Comparison of ENCODE assay signal across 9 cellular contexts in the genomic region with DNA sequence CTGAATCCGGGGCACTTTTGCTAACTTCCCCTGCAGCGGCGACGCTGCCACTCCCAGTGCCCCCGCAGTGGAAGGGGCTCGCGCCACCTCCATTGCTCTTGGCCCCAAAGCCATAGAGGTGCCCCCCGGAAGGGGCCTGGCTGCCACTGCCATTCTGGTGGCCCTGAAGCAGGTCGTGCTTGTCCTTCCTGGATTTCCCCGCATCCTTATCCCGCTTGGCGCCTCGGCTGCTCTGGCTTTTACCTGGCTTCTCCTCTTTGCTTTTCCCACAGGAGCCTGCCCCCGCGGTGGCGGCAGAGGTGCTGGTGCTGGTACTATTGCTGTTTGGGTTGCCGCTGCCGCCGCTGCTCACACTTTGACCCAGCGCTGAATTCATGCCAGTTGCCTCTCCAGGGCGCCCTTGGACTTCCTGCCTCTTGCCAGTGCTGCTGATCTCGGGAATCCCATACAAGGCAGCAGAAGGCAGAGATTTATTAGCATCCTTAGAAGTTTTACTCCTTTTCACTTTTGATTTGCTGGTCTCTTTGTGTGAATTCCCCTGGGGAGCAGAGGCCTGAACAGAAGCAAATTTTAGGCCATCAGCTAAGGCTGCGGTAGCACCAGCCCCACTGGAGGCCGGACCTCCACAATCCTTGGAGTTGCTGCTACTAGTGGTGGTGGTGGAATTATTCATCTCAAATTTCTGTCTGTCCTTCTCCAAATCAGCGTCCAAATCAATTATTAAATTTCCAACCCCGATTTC. TPM values are rescaled to one million over a fixed set of nuclear protein-coding genes. Genes with fewer than 3 reads are reported as not detected.
DNase-seq lines count a peak whose midpoint lies in the region; ATAC-seq, FAIRE-seq and TF ChIP-seq lines count a peak whose summit lies in the region.
"Had no signal": no experiment of that assay in that cellular context is flagged by ENCODE, and none has a peak within 500 bp of the region (broad histone marks: within the 10 kb centered on the region; RNA-seq: fewer than 3 reads in every experiment).

No MANE protein-coding gene starts in this region.

- H3K36me3 ChIP-seq in GM12878 (ENCODE audit: control insufficient read depth in 2 of 2, insufficient read depth in 2 of 2, low read length in 1 of 2): no peaks in the 10 kb centered on the region
- no peaks in the 10 kb centered on the region for H3K36me3 ChIP-seq in effector memory CD4-positive, alpha-beta T cell (ENCODE audit: control insufficient read depth, insufficient read depth, low read length)

- peaks cover 3% of the 10 kb centered on the region; the same call in 1 of the 2 replicates for H3K4me1 ChIP-seq in GM12878 (ENCODE audit: control insufficient read depth, insufficient read depth, low read length)
- peaks cover 5% of the 10 kb centered on the region for H3K4me1 ChIP-seq in effector memory CD4-positive, alpha-beta T cell (ENCODE audit: control insufficient read depth, insufficient read depth, low read length, poor library complexity, severe bottlenecking)

- FAIRE-seq in GM12878 (lab: Jason Lieb, UNC): no peak
- no peak for FAIRE-seq in GM12891 (lab: Jason Lieb, UNC)

- peak in 1 of 3 experiments; percentile 6; a peak in 1 of 6 replicates for TF ChIP-seq CTCF in GM12878 (IDR thresholded peaks at IDR 0.05 in 2 of 3, conservative IDR thresholded peaks at IDR 0.05 in 1 of 3; ENCODE audit: control insufficient read depth in 2 of 3, extremely low read depth in 1 of 3, insufficient read depth in 1 of 3, low read depth in 3 of 3, low read length in 3 of 3)

- H3K27me3 ChIP-seq in GM12878 (replicated peaks in 1 of 2; ENCODE audit: control insufficient read depth in 2 of 2, insufficient read depth in 2 of 2, low read length in 1 of 2): 0 out of 4 replicates have a peak, but pooled peaks cover 0 to 4% of the 10 kb centered on the region in 2 experiments
- H3K27me3 ChIP-seq in effector memory CD4-positive, alpha-beta T cell (replicated peaks; ENCODE audit: control insufficient read depth, insufficient read depth, low read length, poor library complexity, severe bottlenecking): peaks cover 23% of the 10 kb centered on the region

- peak overlapping the region; percentile 87 for H3K4me2 ChIP-seq in GM12878 (ENCODE audit: control insufficient read depth, insufficient read depth)

- DNase-seq in HT-29 (ENCODE audit: low spot score) (peak; percentile 67), GM12878 (ENCODE audit: low read depth, low spot score) (no peak), kidney tubule cell (ENCODE audit: low spot score) (peak; percentile 67), superior temporal gyrus (ENCODE audit: extremely low spot score) (peak; percentile 80), GM12891 (ENCODE audit: insufficient read length, low spot score) (no peak)
- no peak for DNase-seq in effector memory CD4-positive, alpha-beta T cell

- peak overlapping the region; percentile 76 for H3K9ac ChIP-seq in GM12878 (ENCODE audit: control insufficient read depth, insufficient read depth, low read length)

- no peak for ATAC-seq in GM12878
- ATAC-seq in HG03520 (IDR thresholded peaks at IDR 0.05; ENCODE audit: unreplicated experiment): no peak
- no peak for ATAC-seq in GM18502 (IDR thresholded peaks at IDR 0.05; ENCODE audit: poor library complexity, unreplicated experiment)

- intact Hi-C loops in GM12878 (cut with micrococcal nuclease; ENCODE audit: unreplicated experiment): loop anchor here (5.0 to 10.0 kb wide), 3 partner anchors 668 to 1070 kb away; no protein-coding TSS in a partner anchor

- in situ Hi-C loops in GM12878 (cut with MboI): no loop called here

- 0 out of 2 replicates have a peak, but pooled peaks have one; percentile 4 for TF ChIP-seq RAD21 in GM12878 (IDR thresholded peaks at IDR 0.05; ENCODE audit: insufficient read depth, low read depth, low read length)

- no TSS peak for BruUV-seq in GM12878 (replicated peaks; lab: Mats Ljungman, UMichigan)

- TF ChIP-seq POLR2A in GM12878 (IDR thresholded peaks at IDR 0.05; ENCODE audit: low read depth, low read length): no peak
- TF ChIP-seq POLR2A in GM12891 (IDR thresholded peaks at IDR 0.05; ENCODE audit: low read depth, low read length): no peak

- peak overlapping the region; percentile 71 for H3K4me3 ChIP-seq in GM12878
- H3K4me3 ChIP-seq in effector memory CD4-positive, alpha-beta T cell (ENCODE audit: insufficient read depth, low read depth, low read length, poor library complexity, severe bottlenecking): no peak overlapping the region

- no peaks in the 10 kb centered on the region for H3K9me3 ChIP-seq in GM12878 (replicated peaks; ENCODE audit: control insufficient read depth, insufficient read depth, low read length)
- H3K9me3 ChIP-seq in effector memory CD4-positive, alpha-beta T cell (ENCODE audit: control insufficient read depth, low read length): no peaks in the 10 kb centered on the region

- POLR2A ChIA-PET in GM12878 (lab: Charles Lee): no interaction called here

- SMC1A ChIA-PET in GM12878 (lab: Charles Lee; ENCODE audit: uncharacterized antibody, unreplicated experiment): interaction anchor here (0.6 to 1.6 kb wide), 5 partner anchors 12 to 261 kb away, joined by 3 to 6 read pairs (median 5); no protein-coding TSS in a partner anchor

- TF ChIP-seq EP300 in GM12878 (IDR thresholded peaks at IDR 0.05; ENCODE audit: borderline replicate concordance in 1 of 2, control insufficient read depth in 1 of 2, low read depth in 2 of 2, low read length in 2 of 2): no peak

- WGBS in GM12878 (ENCODE audit: insufficient coverage, insufficient replicate concordance, low lambda C conversion rate, missing lambda C conversion rate): 12% methylated on average over 26 of the region's 26 CpGs

- H3K79me2 ChIP-seq in GM12878 (ENCODE audit: control insufficient read depth, insufficient read depth, low read length): peaks cover 71% of the 10 kb centered on the region

- no peaks in the 10 kb centered on the region for H4K20me1 ChIP-seq in GM12878 (ENCODE audit: control insufficient read depth, insufficient read depth)

- peak overlapping the region; percentile 33 for H2AFZ ChIP-seq in GM12878 (ENCODE audit: control insufficient read depth, low read depth, low read length)

- RAD21 ChIA-PET in GM12878 (lab: Charles Lee; ENCODE audit: unreplicated experiment): interaction anchor here (0.9 to 6.3 kb wide), 4 partner anchors 93 to 192 kb away, joined by 3 to 49 read pairs (median 7); no protein-coding TSS in a partner anchor

- CTCF ChIA-PET in GM12878 (lab: Yijun Ruan, JAX): no interaction called here

- H3K27ac ChIP-seq in GM12878 (ENCODE audit: control insufficient read depth, insufficient read depth): peak overlapping the region; percentile 67
- H3K27ac ChIP-seq in effector memory CD4-positive, alpha-beta T cell (ENCODE audit: insufficient read depth, low read length, poor library complexity, severe bottlenecking): no peak overlapping the region
- H3K27ac ChIP-seq: HL-60 had no signal

TF ChIP-seq in GM12878, 131 proteins besides CTCF, POLR2A, EP300 and RAD21 (continues in another document):
- TF ChIP-seq, protein P1, sequence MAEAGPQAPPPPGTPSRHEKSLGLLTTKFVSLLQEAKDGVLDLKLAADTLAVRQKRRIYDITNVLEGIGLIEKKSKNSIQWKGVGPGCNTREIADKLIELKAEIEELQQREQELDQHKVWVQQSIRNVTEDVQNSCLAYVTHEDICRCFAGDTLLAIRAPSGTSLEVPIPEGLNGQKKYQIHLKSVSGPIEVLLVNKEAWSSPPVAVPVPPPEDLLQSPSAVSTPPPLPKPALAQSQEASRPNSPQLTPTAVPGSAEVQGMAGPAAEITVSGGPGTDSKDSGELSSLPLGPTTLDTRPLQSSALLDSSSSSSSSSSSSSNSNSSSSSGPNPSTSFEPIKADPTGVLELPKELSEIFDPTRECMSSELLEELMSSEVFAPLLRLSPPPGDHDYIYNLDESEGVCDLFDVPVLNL (IDR thresholded peaks at IDR 0.05; ENCODE audit: low read depth, low read length): no peak
- TF ChIP-seq GATAD2B (conservative IDR thresholded peaks at IDR 0.05; ENCODE audit: low read depth): peak; percentile 31; the same call in 1 of the 2 replicates
- no peak for TF ChIP-seq ZNF622 (IDR thresholded peaks at IDR 0.05)
- TF ChIP-seq IKZF1 (conservative IDR thresholded peaks at IDR 0.05): peak; percentile 60

TF ChIP-seq in GM12891, 5 proteins besides CTCF, POLR2A, EP300 and RAD21:
- TF ChIP-seq POU2F2 (IDR thresholded peaks at IDR 0.05; ENCODE audit: low read depth, low read length) (no peak), SPI1 (IDR thresholded peaks at IDR 0.05; ENCODE audit: low read depth, low read length) (no peak), TAF1 (IDR thresholded peaks at IDR 0.05; ENCODE audit: low read depth, low read length) (no peak), POLR2AphosphoS5 (IDR thresholded peaks at IDR 0.05; ENCODE audit: low read depth, low read length) (no peak), PAX5 (IDR thresholded peaks at IDR 0.05; ENCODE audit: insufficient read depth, low read length, severe bottlenecking) (no peak)

RNA-seq across cellular contexts. Expression of gene ZNF608, which starts 2.1 kb away (rescaled TPM):
- total RNA-seq in HT-29 (2014; rRNA removed; shearing (Covaris generic)): 3.7 and 4.9 TPM in 2 replicates
- 55.7 and 55.8 TPM in 2 replicates for total RNA-seq in GM12878 (2013; cell fraction: nucleolus; rRNA removed)
- total RNA-seq in GM12878 (2014; rRNA removed): 0.73 and 0.76 TPM in 2 replicates
- total RNA-seq in GM12878 (2014; rRNA removed; fragmentation: Illumina TruSeq; extraction: Trizol): 0.63 and 1.1 TPM in 2 replicates
- total RNA-seq in GM12878 (2021): 0.77 and 0.87 TPM in 2 replicates
- 8.3 TPM for polyA plus RNA-seq in GM12878 (2011; ENCODE audit: low read depth)
- 6.7 and 7.2 TPM in 2 replicates for polyA plus RNA-seq in GM12878 (2011; rRNA removed)
- polyA plus RNA-seq in GM12878 (2011; cell fraction: cytosol; rRNA removed): 4.0 and 4.2 TPM in 2 replicates
- polyA plus RNA-seq in GM12878 (2011; cell fraction: nucleus; rRNA removed): 7.8 and 8.9 TPM in 2 replicates
- 12.2 and 14.9 TPM in 2 replicates for polyA plus RNA-seq in GM12878 (2012)
- polyA plus RNA-seq in GM12878 (2014; fragmentation: Illumina TruSeq; extraction: Trizol): 0.62 and 0.84 TPM in 2 replicates
- polyA plus RNA-seq in GM12878 (2014; fragmentation: Nextera tagmentation; extraction: Ambion mirVana): under 1 TPM; 0.19 to 0.31 TPM
- polyA plus RNA-seq in GM12878 (2014; rRNA removed): 0.60 and 0.65 TPM in 2 replicates
- polyA plus RNA-seq in GM12878 (2016; fragmentation: Nextera tagmentation; extraction: Ambion mirVana): under 1 TPM; 0.23 to 0.37 TPM
- polyA minus RNA-seq in GM12878 (2011; rRNA and poly(A)+ RNA removed): 7.8 and 10.2 TPM in 2 replicates
- polyA minus RNA-seq in GM12878 (2011; cell fraction: cytosol; rRNA and poly(A)+ RNA removed): 4.9 and 5.3 TPM in 2 replicates
- polyA minus RNA-seq in GM12878 (2011; cell fraction: nucleus; rRNA and poly(A)+ RNA removed): 7.6 and 11.6 TPM in 2 replicates
- polyA plus RNA-seq in GM12891 (2012; ENCODE audit: low read depth, missing spikeins): 6.2 TPM

Comparison
In these comparisons a context has a peak if more than half of its experiments do, and no peak if none do; other contexts are left out.
1. DNase-seq: peak in HT-29 (single experiment), kidney tubule cell (single experiment) and superior temporal gyrus (single experiment); none in GM12878 (single experiment), effector memory CD4-positive, alpha-beta T cell (0 of 3) and GM12891 (single experiment).